8 cellular contexts compared by ENCODE assay signal in genomic region chr19:10502524-10503001, GRCh38. TPM values are rescaled to one million over a fixed set of nuclear protein-coding genes. Genes with fewer than 3 reads are reported as not detected.
DNase-seq lines count a peak whose midpoint lies in the region; ATAC-seq and TF ChIP-seq lines count a peak whose summit lies in the region.

No MANE protein-coding gene starts in this region.

- DNase-seq in CD14-positive monocyte (ENCODE audit: low spot score) (peak; percentile 91), NCI-H69 (lab: John Stamatoyannopoulos, UW) (peak; percentile 98)
- DNase-seq in activated CD4-positive, alpha-beta T cell treated with anti-CD3 and anti-CD28 coated beads, Interleukin-2, amount 50 U/mL, for 24 hours (ENCODE audit: low read depth in 1 of 2, low spot score in 1 of 2), result peak; percentile 83 to 85
- peak; percentile 82 to 84 for DNase-seq in stimulated activated CD4-positive, alpha-beta T cell treated with anti-CD3 and anti-CD28 coated beads, Interleukin-2, amount 100 ng/mL, for 48 hours

- H3K4me1 Mint-ChIP-seq in CD14-positive monocyte, result peaks cover 33% of the 10 kb centered on the region
- peaks cover 47% of the 10 kb centered on the region for H3K4me1 Mint-ChIP-seq in dendritic cell treated with granulocyte-macrophage colony-stimulating factor and Interleukin-4, amounts not matched to agents 40 ng/mL and 50 ng/mL, for 4 days (ENCODE audit: low read depth)

- TF ChIP-seq CTCF in CD14-positive monocyte (IDR thresholded peaks at IDR 0.05), result no peak
- no peak for TF ChIP-seq CTCF in liver (IDR thresholded peaks at IDR 0.05; ENCODE audit: low read depth, low read length, missing input control)

- H3K9ac ChIP-seq in liver (ENCODE audit: low read depth in 1 of 2, low read length in 2 of 2), result peak overlapping the region; percentile 75 to 88

- H3K36me3 Mint-ChIP-seq in CD14-positive monocyte, result peaks cover 16 to 28% of the 10 kb centered on the region in 2 donors
- H3K36me3 Mint-ChIP-seq in dendritic cell treated with granulocyte-macrophage colony-stimulating factor and Interleukin-4, amounts not matched to agents 40 ng/mL and 50 ng/mL, for 4 days (ENCODE audit: low read depth), result peaks cover 45% of the 10 kb centered on the region

- WGBS in liver, result under 1% methylated on average over 65 of the region's 65 CpGs

- H3K27ac ChIP-seq in liver (ENCODE audit: low read depth in 1 of 2, low read length in 2 of 2), result peak overlapping the region; percentile 97

- peak; percentile 82 for ATAC-seq in GM19372 (IDR thresholded peaks at IDR 0.05; ENCODE audit: low read depth, unreplicated experiment)
- peak; percentile 90 for ATAC-seq in HG03521 (IDR thresholded peaks at IDR 0.05; ENCODE audit: unreplicated experiment)

- H3K9me3 ChIP-seq in liver (ENCODE audit: control insufficient read depth in 4 of 4, low read length in 3 of 4), result no peaks in the 10 kb centered on the region

- peak overlapping the region; percentile 88 to 93 for H3K4me3 Mint-ChIP-seq in CD14-positive monocyte
- H3K4me3 Mint-ChIP-seq in dendritic cell treated with granulocyte-macrophage colony-stimulating factor and Interleukin-4, amounts not matched to agents 40 ng/mL and 50 ng/mL, for 4 days, result peak overlapping the region; percentile 84

- H3K9me3 Mint-ChIP-seq in CD14-positive monocyte, result no peaks in the 10 kb centered on the region
- H3K9me3 Mint-ChIP-seq in dendritic cell treated with granulocyte-macrophage colony-stimulating factor and Interleukin-4, amounts not matched to agents 40 ng/mL and 50 ng/mL, for 4 days, result no peaks in the 10 kb centered on the region

- H3K27me3 Mint-ChIP-seq in CD14-positive monocyte (ENCODE audit: low read depth in 3 of 3), result peaks cover 0 to 5% (median 2%) of the 10 kb centered on the region in 3 donors
- no peaks in the 10 kb centered on the region for H3K27me3 Mint-ChIP-seq in dendritic cell treated with granulocyte-macrophage colony-stimulating factor and Interleukin-4, amounts not matched to agents 40 ng/mL and 50 ng/mL, for 4 days

- peaks cover 15 to 49% (median 38%) of the 10 kb centered on the region in 4 donors for H3K4me1 ChIP-seq in liver (ENCODE audit: control insufficient read depth in 4 of 4, insufficient read depth in 4 of 4, low read length in 3 of 4)

- intact Hi-C loops in CD14-positive monocyte (cut with micrococcal nuclease), result loop anchor here (5.0 to 10.0 kb wide), 3 partner anchors 192 to 568 kb away; partner anchors contain the start of gene OLFM2 (in 1 of the 2)
- intact Hi-C loops in dendritic cell treated with granulocyte-macrophage colony-stimulating factor and Interleukin-4, amounts not matched to agents 40 ng/mL and 50 ng/mL, for 4 days (cut with micrococcal nuclease), result loop anchor here (2.0 to 10.0 kb wide), 2 partner anchors 66 to 192 kb away; partner anchors contain the start of gene CDKN2D

- H3K27me3 ChIP-seq in liver (ENCODE audit: control insufficient read depth in 4 of 4, insufficient read depth in 4 of 4, low read length in 3 of 4), result no peaks in the 10 kb centered on the region

- H3K27ac Mint-ChIP-seq in CD14-positive monocyte, result peak overlapping the region; percentile 89 to 96 (median 93)
- H3K27ac Mint-ChIP-seq in dendritic cell treated with granulocyte-macrophage colony-stimulating factor and Interleukin-4, amounts not matched to agents 40 ng/mL and 50 ng/mL, for 4 days, result peak overlapping the region; percentile 94

- peaks cover 0 to 7% (median under 1%) of the 10 kb centered on the region in 4 donors for H3K36me3 ChIP-seq in liver (ENCODE audit: control insufficient read depth in 4 of 4, insufficient read depth in 3 of 4, low read depth in 1 of 4, low read length in 3 of 4)

- peak overlapping the region; percentile 63 to 81 (median 72) for H3K4me3 ChIP-seq in liver (ENCODE audit: low read depth in 1 of 3, low read length in 3 of 3)

- TF ChIP-seq RAD21 in liver (IDR thresholded peaks at IDR 0.05), result no peak

TF ChIP-seq in liver, 16 proteins besides CTCF, POLR2A, EP300 and RAD21:
- TF ChIP-seq YY1 (IDR thresholded peaks at IDR 0.05), result peak; percentile 71
- no peak for TF ChIP-seq RXRA (IDR thresholded peaks at IDR 0.05)
- TF ChIP-seq ATF3 (IDR thresholded peaks at IDR 0.05), result no peak
- TF ChIP-seq EGR1 (IDR thresholded peaks at IDR 0.05; ENCODE audit: low read depth in 2 of 2), result peak; percentile 72 to 90
- TF ChIP-seq REST (IDR thresholded peaks at IDR 0.05), result no peak
- no peak for TF ChIP-seq ZBTB33 (IDR thresholded peaks at IDR 0.05)
- TF ChIP-seq FOXA2 (IDR thresholded peaks at IDR 0.05), result no peak
- no peak for TF ChIP-seq MAX (IDR thresholded peaks at IDR 0.05)
- no peak for TF ChIP-seq NR2F2 (IDR thresholded peaks at IDR 0.05)
- TF ChIP-seq GABPA (IDR thresholded peaks at IDR 0.05 in 1 of 2, conservative IDR thresholded peaks at IDR 0.05 in 1 of 2), result no peak
- no peak for TF ChIP-seq TAF1 (conservative IDR thresholded peaks at IDR 0.05)
- TF ChIP-seq HNF4A (conservative IDR thresholded peaks at IDR 0.05), result no peak
- no peak for TF ChIP-seq JUND (IDR thresholded peaks at IDR 0.05)

RNA-seq across cellular contexts. Expression of gene KEAP1, which starts 0.6 kb away (rescaled TPM):
- polyA plus RNA-seq in CD14-positive monocyte (10 to 100 TPM; 26.0 to 32.6 TPM), liver (10 to 100 TPM; 44.3 to 50.6 TPM)
- 10 to 100 TPM; 45.4 to 62.3 TPM for total RNA-seq in liver

RNA-seq across cellular contexts. Expression of gene S1PR5, which starts 14.7 kb away (rescaled TPM):
- under 1 TPM; 0.18 to 0.46 TPM for polyA plus RNA-seq in CD14-positive monocyte
- total RNA-seq in liver, result under 1 TPM; 0.17 to 0.56 TPM
- under 1 TPM; 0.32 to 0.36 TPM for polyA plus RNA-seq in liver

RNA-seq across cellular contexts. Expression of gene ATG4D, which starts 41.1 kb away (rescaled TPM):
- polyA plus RNA-seq in CD14-positive monocyte, result 10 to 100 TPM; 10.7 to 11.9 TPM
- total RNA-seq in liver, result 10 to 100 TPM; 10.1 to 44.4 TPM
- polyA plus RNA-seq in liver, result 10 to 100 TPM in 1 of 2 donors, 1 to 10 TPM in 1; 4.7 to 12.1 TPM

Comparison
In these comparisons a context has a peak if more than half of its experiments do, and no peak if none do; other contexts are left out.
1. Peak in every context shown above with its lines: DNase-seq, ATAC-seq, H3K4me3 ChIP-seq and H3K27ac ChIP-seq.